In genomic region chr13:99066219-99066618, GRCh38 we compare ENCODE assay signal across 17 cellular contexts.
DNase-seq lines count a peak whose midpoint lies in the region; ATAC-seq and FAIRE-seq lines count a peak whose summit lies in the region.
"Had no signal": no experiment of that assay in that cellular context is flagged by ENCODE, and none has a peak within 500 bp of the region (broad histone marks: within the 10 kb centered on the region; RNA-seq: fewer than 3 reads in every experiment).

No MANE protein-coding gene starts in this region.

- peaks cover 21% of the 10 kb centered on the region for H3K36me3 Mint-ChIP-seq in activated naive CD4-positive, alpha-beta T cell treated with anti-CD3 and anti-CD28 coated beads, Interleukin-2, amount 50 U/mL, for 24 hours
- peaks cover 7% of the 10 kb centered on the region for H3K36me3 Mint-ChIP-seq in activated naive CD4-positive, alpha-beta T cell treated with anti-CD3 and anti-CD28 coated beads for 36 hours (ENCODE audit: low read depth)
- peaks cover 4 to 13% (median 11%) of the 10 kb centered on the region in 3 donors for H3K36me3 Mint-ChIP-seq in CD8-positive, alpha-beta memory T cell
- H3K36me3 Mint-ChIP-seq in activated T-helper 1 cell treated with anti-CD3 and anti-CD28 coated beads, Interleukin-12 subunit alpha, Interleukin-12 subunit beta, Interleukin-2, Interleukin-4 antibody, amounts not matched to agents 30 ng/mL and 10 ng/mL and 1 ng/mL, durations not matched to agents 14 hours and 24 hours and 36 hours (ENCODE audit: low read depth) = peaks cover 39% of the 10 kb centered on the region
- no peaks in the 10 kb centered on the region for H3K36me3 Mint-ChIP-seq in natural killer cell treated with Interleukin-12 subunit alpha and Interleukin-12 subunit beta and Interleukin-15 and Interleukin-18, amount 100 ng/mL, for 72 hours

- no peak for DNase-seq in activated naive CD4-positive, alpha-beta T cell treated with anti-CD3 and anti-CD28 coated beads for 36 hours
- DNase-seq in CD8-positive, alpha-beta memory T cell = no peak
- DNase-seq in activated T-helper 1 cell treated with anti-CD3 and anti-CD28 coated beads, Interleukin-12 subunit alpha, Interleukin-12 subunit beta, Interleukin-2, Interleukin-4 antibody, amounts not matched to agents 30 ng/mL and 10 ng/mL and 1 ng/mL, durations not matched to agents 14 hours and 24 hours and 36 hours (ENCODE audit: low spot score) = no peak
- no peak for DNase-seq in natural killer cell treated with Interleukin-12 subunit alpha and Interleukin-12 subunit beta and Interleukin-15 and Interleukin-18, amount 100 ng/mL, for 72 hours (ENCODE audit: low spot score)
- no peak for DNase-seq in RCC 7860 (ENCODE audit: low spot score)
- DNase-seq: activated CD4-positive, alpha-beta T cell treated with anti-CD3 and anti-CD28 coated beads, Interleukin-2, amount 50 U/mL, for 1 hour; IMR-90; MV-4-11; NCI-H187 treated with DMSO at 0.1 percent for 48 hours; NCI-H345; stimulated activated CD4-positive, alpha-beta T cell treated with anti-CD3 and anti-CD28 coated beads, Interleukin-2, amount 100 ng/mL, for 24 hours had no signal

- intact Hi-C loops in activated naive CD4-positive, alpha-beta T cell treated with anti-CD3 and anti-CD28 coated beads for 36 hours (cut with micrococcal nuclease) = no loop called here
- intact Hi-C loops in activated T-helper 1 cell treated with anti-CD3 and anti-CD28 coated beads, Interleukin-12 subunit alpha, Interleukin-12 subunit beta, Interleukin-2, Interleukin-4 antibody, amounts not matched to agents 30 ng/mL and 10 ng/mL and 1 ng/mL, durations not matched to agents 14 hours and 24 hours and 36 hours (cut with micrococcal nuclease) = loop anchor here (1.0 kb wide), 3 partner anchors 9 to 40 kb away; no protein-coding TSS in a partner anchor

- H3K4me1 Mint-ChIP-seq in activated naive CD4-positive, alpha-beta T cell treated with anti-CD3 and anti-CD28 coated beads, Interleukin-2, amount 50 U/mL, for 24 hours = peaks cover 92% of the 10 kb centered on the region
- H3K4me1 Mint-ChIP-seq in activated naive CD4-positive, alpha-beta T cell treated with anti-CD3 and anti-CD28 coated beads for 36 hours (ENCODE audit: low read depth) = peaks cover 80% of the 10 kb centered on the region
- H3K4me1 Mint-ChIP-seq in CD8-positive, alpha-beta memory T cell = peaks cover 48 to 87% (median 84%) of the 10 kb centered on the region in 3 donors
- H3K4me1 Mint-ChIP-seq in activated T-helper 1 cell treated with anti-CD3 and anti-CD28 coated beads, Interleukin-12 subunit alpha, Interleukin-12 subunit beta, Interleukin-2, Interleukin-4 antibody, amounts not matched to agents 30 ng/mL and 10 ng/mL and 1 ng/mL, durations not matched to agents 14 hours and 24 hours and 36 hours (ENCODE audit: low read depth) = peaks cover 71% of the 10 kb centered on the region
- peaks cover 31 to 33% of the 10 kb centered on the region in 2 donors for H3K4me1 Mint-ChIP-seq in natural killer cell treated with Interleukin-12 subunit alpha and Interleukin-12 subunit beta and Interleukin-15 and Interleukin-18, amount 100 ng/mL, for 72 hours (ENCODE audit: low read depth in 2 of 2)

- H3K27ac Mint-ChIP-seq in activated naive CD4-positive, alpha-beta T cell treated with anti-CD3 and anti-CD28 coated beads, Interleukin-2, amount 50 U/mL, for 24 hours = peak overlapping the region; percentile 18
- no peak overlapping the region for H3K27ac Mint-ChIP-seq in activated naive CD4-positive, alpha-beta T cell treated with anti-CD3 and anti-CD28 coated beads for 36 hours
- H3K27ac Mint-ChIP-seq in CD8-positive, alpha-beta memory T cell = peak overlapping the region; percentile 49 to 87 (median 80)
- peak overlapping the region; percentile 37 for H3K27ac Mint-ChIP-seq in activated T-helper 1 cell treated with anti-CD3 and anti-CD28 coated beads, Interleukin-12 subunit alpha, Interleukin-12 subunit beta, Interleukin-2, Interleukin-4 antibody, amounts not matched to agents 30 ng/mL and 10 ng/mL and 1 ng/mL, durations not matched to agents 14 hours and 24 hours and 36 hours
- H3K27ac Mint-ChIP-seq in natural killer cell treated with Interleukin-12 subunit alpha and Interleukin-12 subunit beta and Interleukin-15 and Interleukin-18, amount 100 ng/mL, for 72 hours = peak overlapping the region; percentile 30 to 68

- POLR2A ChIA-PET in CD8-positive, alpha-beta memory T cell (lab: Charles Lee) = interaction anchor here (0.7 to 2.7 kb wide), 3 partner anchors 16 to 21 kb away, joined by 3 to 8 read pairs (median 5); no protein-coding TSS in a partner anchor

- peaks cover 47% of the 10 kb centered on the region for H3K4me1 ChIP-seq in CD8-positive, alpha-beta memory T cell (ENCODE audit: insufficient read depth, low read length)
- H3K4me1 ChIP-seq: ascending aorta had no signal

- FAIRE-seq in RCC 7860 (lab: Jason Lieb, UNC) = no peak
- FAIRE-seq: endometrium had no signal

- no peaks in the 10 kb centered on the region for H3K9me3 Mint-ChIP-seq in activated naive CD4-positive, alpha-beta T cell treated with anti-CD3 and anti-CD28 coated beads, Interleukin-2, amount 50 U/mL, for 24 hours
- H3K9me3 Mint-ChIP-seq in activated naive CD4-positive, alpha-beta T cell treated with anti-CD3 and anti-CD28 coated beads for 36 hours = no peaks in the 10 kb centered on the region
- H3K9me3 Mint-ChIP-seq in CD8-positive, alpha-beta memory T cell = no peaks in the 10 kb centered on the region
- no peaks in the 10 kb centered on the region for H3K9me3 Mint-ChIP-seq in activated T-helper 1 cell treated with anti-CD3 and anti-CD28 coated beads, Interleukin-12 subunit alpha, Interleukin-12 subunit beta, Interleukin-2, Interleukin-4 antibody, amounts not matched to agents 30 ng/mL and 10 ng/mL and 1 ng/mL, durations not matched to agents 14 hours and 24 hours and 36 hours
- peaks cover 9% of the 10 kb centered on the region for H3K9me3 Mint-ChIP-seq in natural killer cell treated with Interleukin-12 subunit alpha and Interleukin-12 subunit beta and Interleukin-15 and Interleukin-18, amount 100 ng/mL, for 72 hours

- no peak overlapping the region for H3K27ac ChIP-seq in CD8-positive, alpha-beta memory T cell (ENCODE audit: low read depth, low read length)
- H3K27ac ChIP-seq: ascending aorta had no signal

- peak overlapping the region; percentile 25 for H3K4me3 ChIP-seq in CD8-positive, alpha-beta memory T cell (ENCODE audit: low read length)
- H3K4me3 ChIP-seq: ascending aorta had no signal

- H3K27me3 Mint-ChIP-seq in activated naive CD4-positive, alpha-beta T cell treated with anti-CD3 and anti-CD28 coated beads, Interleukin-2, amount 50 U/mL, for 24 hours = no peaks in the 10 kb centered on the region
- H3K27me3 Mint-ChIP-seq in activated naive CD4-positive, alpha-beta T cell treated with anti-CD3 and anti-CD28 coated beads for 36 hours (ENCODE audit: low read depth) = no peaks in the 10 kb centered on the region
- no peaks in the 10 kb centered on the region for H3K27me3 Mint-ChIP-seq in CD8-positive, alpha-beta memory T cell
- H3K27me3 Mint-ChIP-seq in activated T-helper 1 cell treated with anti-CD3 and anti-CD28 coated beads, Interleukin-12 subunit alpha, Interleukin-12 subunit beta, Interleukin-2, Interleukin-4 antibody, amounts not matched to agents 30 ng/mL and 10 ng/mL and 1 ng/mL, durations not matched to agents 14 hours and 24 hours and 36 hours (ENCODE audit: insufficient read depth) = no peaks in the 10 kb centered on the region
- peaks cover 0 to 8% of the 10 kb centered on the region in 2 donors for H3K27me3 Mint-ChIP-seq in natural killer cell treated with Interleukin-12 subunit alpha and Interleukin-12 subunit beta and Interleukin-15 and Interleukin-18, amount 100 ng/mL, for 72 hours

- no peaks in the 10 kb centered on the region for H3K9me3 ChIP-seq in CD8-positive, alpha-beta memory T cell (ENCODE audit: low read length)
- H3K9me3 ChIP-seq: ascending aorta had no signal

- peak overlapping the region; percentile 24 for H3K4me3 Mint-ChIP-seq in activated naive CD4-positive, alpha-beta T cell treated with anti-CD3 and anti-CD28 coated beads, Interleukin-2, amount 50 U/mL, for 24 hours
- H3K4me3 Mint-ChIP-seq in activated naive CD4-positive, alpha-beta T cell treated with anti-CD3 and anti-CD28 coated beads for 36 hours = no peak overlapping the region
- peak overlapping the region; percentile 38 to 86 (median 79) for H3K4me3 Mint-ChIP-seq in CD8-positive, alpha-beta memory T cell
- peak overlapping the region; percentile 46 for H3K4me3 Mint-ChIP-seq in activated T-helper 1 cell treated with anti-CD3 and anti-CD28 coated beads, Interleukin-12 subunit alpha, Interleukin-12 subunit beta, Interleukin-2, Interleukin-4 antibody, amounts not matched to agents 30 ng/mL and 10 ng/mL and 1 ng/mL, durations not matched to agents 14 hours and 24 hours and 36 hours
- H3K4me3 Mint-ChIP-seq in natural killer cell treated with Interleukin-12 subunit alpha and Interleukin-12 subunit beta and Interleukin-15 and Interleukin-18, amount 100 ng/mL, for 72 hours = peak overlapping the region; percentile 24

- no peaks in the 10 kb centered on the region for H3K36me3 ChIP-seq in CD8-positive, alpha-beta memory T cell (ENCODE audit: insufficient read depth, low read length)
- H3K36me3 ChIP-seq: ascending aorta had no signal

- H3K27me3 ChIP-seq in CD8-positive, alpha-beta memory T cell (ENCODE audit: insufficient read depth, low read length, poor library complexity, severe bottlenecking) = no peaks in the 10 kb centered on the region
- H3K27me3 ChIP-seq: ascending aorta had no signal

- peak in 1 of 2 donors; percentile 63 for ATAC-seq in natural killer cell treated with Interleukin-12 subunit alpha and Interleukin-12 subunit beta and Interleukin-15 and Interleukin-18, amount 100 ng/mL, for 72 hours
- ATAC-seq in HG03520 (IDR thresholded peaks at IDR 0.05; ENCODE audit: unreplicated experiment) (no peak), HG02610 (IDR thresholded peaks at IDR 0.05; ENCODE audit: unreplicated experiment) (no peak)
- ATAC-seq: sciatic nerve had no signal

- CTCF ChIA-PET in activated naive CD4-positive, alpha-beta T cell treated with anti-CD3 and anti-CD28 coated beads for 36 hours (lab: Charles Lee) = interaction anchor here (0.9 to 4.3 kb wide), 8 partner anchors 9 to 56 kb away, joined by 3 to 16 read pairs (median 4); no protein-coding TSS in a partner anchor
- CTCF ChIA-PET in CD8-positive, alpha-beta memory T cell (lab: Charles Lee) = interaction anchor here (0.8 to 2.2 kb wide), 3 partner anchors 15 to 37 kb away, joined by 4 to 7 read pairs (median 4); no protein-coding TSS in a partner anchor
